In the genomic region with DNA sequence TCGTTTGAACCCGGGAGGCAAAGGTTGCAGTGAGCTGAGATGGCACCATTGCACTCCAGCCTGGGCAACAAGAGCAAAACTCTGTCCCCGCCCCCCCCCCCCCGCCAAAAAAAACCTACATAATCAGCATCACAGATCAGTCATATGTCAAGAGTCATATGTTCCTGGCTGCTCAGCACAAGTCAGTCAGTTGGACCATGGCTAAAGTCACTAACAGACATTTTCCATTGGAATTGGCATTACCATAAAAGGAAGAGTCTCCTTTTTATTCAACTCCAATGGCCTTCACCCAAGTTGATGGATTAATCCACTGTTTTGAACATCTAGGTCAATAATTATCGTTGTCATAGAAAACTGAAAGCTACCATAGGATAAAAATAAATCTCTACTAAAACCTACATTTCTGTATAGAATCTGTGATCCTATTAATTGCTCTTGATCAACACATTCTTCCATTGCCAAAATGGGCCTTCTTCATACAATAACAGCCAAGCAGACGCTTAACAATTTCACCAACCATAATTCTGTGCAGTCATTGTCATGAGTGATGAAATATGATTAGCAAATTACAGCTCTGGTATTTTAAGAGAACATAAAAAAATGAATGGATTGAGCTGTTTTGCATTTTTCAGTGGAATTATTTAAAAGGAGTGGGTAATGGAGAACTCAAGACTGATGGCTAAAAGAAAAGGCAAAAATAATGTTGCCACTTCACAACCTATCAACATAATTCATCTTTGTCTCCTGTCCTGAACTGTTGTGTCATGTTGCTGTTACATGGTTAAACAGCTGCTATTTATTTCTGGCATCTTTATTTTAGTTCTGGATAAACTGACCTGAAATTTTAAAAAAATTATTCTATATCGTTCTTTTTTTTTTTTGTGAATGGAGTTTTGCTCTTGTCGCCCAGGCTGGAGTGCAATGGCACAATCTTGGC, we compare ENCODE assay signal across 1 cellular context.
TF ChIP-seq lines count a peak whose summit lies in the region.

No MANE protein-coding gene starts in this region.

TF ChIP-seq in K562, 482 proteins besides CTCF, POLR2A, EP300 and RAD21 (continued from another document and continues in another):
- TF ChIP-seq, protein P1, sequence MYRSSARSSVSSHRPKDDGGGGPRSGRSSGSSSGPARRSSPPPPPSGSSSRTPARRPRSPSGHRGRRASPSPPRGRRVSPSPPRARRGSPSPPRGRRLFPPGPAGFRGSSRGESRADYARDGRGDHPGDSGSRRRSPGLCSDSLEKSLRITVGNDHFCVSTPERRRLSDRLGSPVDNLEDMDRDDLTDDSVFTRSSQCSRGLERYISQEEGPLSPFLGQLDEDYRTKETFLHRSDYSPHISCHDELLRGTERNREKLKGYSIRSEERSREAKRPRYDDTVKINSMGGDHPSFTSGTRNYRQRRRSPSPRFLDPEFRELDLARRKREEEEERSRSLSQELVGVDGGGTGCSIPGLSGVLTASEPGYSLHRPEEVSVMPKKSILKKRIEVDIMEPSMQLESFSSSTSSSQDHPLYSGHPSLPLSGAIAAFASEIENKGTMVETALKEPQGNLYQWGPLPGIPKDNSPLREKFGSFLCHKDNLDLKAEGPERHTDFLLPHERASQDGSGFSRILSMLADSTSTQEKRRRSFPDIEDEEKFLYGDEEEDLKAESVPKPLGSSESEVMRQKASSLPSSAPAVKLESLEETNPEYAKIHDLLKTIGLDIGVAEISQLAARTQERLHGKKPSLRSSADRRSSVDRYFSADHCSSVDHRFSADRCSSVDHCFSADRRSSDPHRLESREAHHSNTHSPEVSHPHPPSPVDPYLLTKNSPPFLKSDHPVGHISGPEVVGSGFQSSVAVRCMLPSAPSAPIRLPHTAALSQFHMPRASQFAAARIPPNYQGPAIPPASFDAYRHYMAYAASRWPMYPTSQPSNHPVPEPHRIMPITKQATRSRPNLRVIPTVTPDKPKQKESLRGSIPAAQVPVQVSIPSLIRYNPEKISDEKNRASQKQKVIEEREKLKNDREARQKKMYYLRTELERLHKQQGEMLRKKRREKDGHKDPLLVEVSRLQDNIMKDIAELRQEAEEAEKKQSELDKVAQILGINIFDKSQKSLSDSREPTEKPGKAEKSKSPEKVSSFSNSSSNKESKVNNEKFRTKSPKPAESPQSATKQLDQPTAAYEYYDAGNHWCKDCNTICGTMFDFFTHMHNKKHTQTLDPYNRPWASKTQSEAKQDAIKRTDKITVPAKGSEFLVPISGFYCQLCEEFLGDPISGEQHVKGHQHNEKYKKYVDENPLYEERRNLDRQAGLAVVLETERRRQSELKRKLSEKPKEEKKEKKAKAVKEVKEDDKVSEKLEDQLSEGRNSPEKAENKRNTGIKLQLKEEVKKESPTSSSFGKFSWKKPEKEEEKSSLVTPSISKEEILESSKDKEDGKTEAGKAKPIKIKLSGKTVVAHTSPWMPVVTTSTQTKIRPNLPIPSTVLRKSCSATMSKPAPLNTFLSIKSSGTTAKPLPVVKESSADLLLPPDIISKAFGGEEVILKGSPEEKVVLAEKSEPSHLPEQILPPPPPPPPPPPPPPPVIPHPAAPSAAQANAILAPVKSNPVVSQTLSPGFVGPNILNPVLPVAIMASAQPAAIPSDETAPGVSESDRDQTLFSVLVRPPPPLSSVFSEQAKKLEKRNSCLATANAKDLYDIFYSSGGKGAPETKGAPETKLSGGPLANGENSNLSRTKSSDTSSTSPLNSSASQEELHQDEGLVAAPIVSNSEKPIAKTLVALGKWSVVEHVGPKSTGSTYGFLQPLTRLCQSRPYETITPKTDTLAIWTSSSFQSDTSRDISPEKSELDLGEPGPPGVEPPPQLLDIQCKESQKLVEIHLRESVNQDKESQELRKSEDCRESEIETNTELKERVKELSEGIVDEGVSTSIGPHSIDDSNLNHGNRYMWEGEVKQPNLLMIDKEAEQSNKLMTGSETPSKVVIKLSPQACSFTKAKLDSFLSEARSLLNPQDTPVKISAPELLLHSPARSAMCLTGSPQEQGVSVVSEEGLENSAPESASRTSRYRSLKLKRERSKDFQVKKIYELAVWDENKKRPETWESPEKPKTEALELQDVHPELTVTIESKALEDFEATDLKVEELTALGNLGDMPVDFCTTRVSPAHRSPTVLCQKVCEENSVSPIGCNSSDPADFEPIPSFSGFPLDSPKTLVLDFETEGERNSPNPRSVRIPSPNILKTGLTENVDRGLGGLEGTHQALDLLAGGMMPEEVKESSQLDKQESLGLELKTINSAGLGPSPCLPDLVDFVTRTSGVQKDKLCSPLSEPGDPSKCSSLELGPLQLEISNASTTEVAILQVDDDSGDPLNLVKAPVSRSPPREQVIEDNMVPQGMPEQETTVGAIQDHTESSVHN (IDR thresholded peaks at IDR 0.05; ENCODE audit: borderline replicate concordance in 1 of 2, low read depth in 1 of 2), result no peak
- TF ChIP-seq RBM15 (IDR thresholded peaks at IDR 0.05; ENCODE audit: insufficient read depth, low read length), result no peak
- TF ChIP-seq ADNP (tag; IDR thresholded peaks at IDR 0.05), result 0 out of 2 replicates have a peak, but pooled peaks have one; percentile 10
- no peak for TF ChIP-seq JUND (IDR thresholded peaks at IDR 0.05; ENCODE audit: borderline replicate concordance, low read depth, low read length)
- TF ChIP-seq JUND (tag; IDR thresholded peaks at IDR 0.05; ENCODE audit: borderline replicate concordance, low read depth, low read length), result peak; percentile 21; the same call in 1 of the 3 replicates
- no peak for TF ChIP-seq ZNF311 (CRISPR knock-in tag; IDR thresholded peaks at IDR 0.05)
- no peak for TF ChIP-seq GABPB1 (CRISPR knock-in tag; IDR thresholded peaks at IDR 0.05)
- no peak for TF ChIP-seq NCOA1 (IDR thresholded peaks at IDR 0.05; ENCODE audit: low read depth)
- no peak for TF ChIP-seq NUFIP1 (IDR thresholded peaks at IDR 0.05; ENCODE audit: partially characterized antibody)
- TF ChIP-seq EHMT2 (IDR thresholded peaks at IDR 0.05), result no peak
- TF ChIP-seq PKNOX1 (IDR thresholded peaks at IDR 0.05), result peak; percentile 45; the same call in 1 of the 2 replicates
- no peak for TF ChIP-seq HMGN3 (IDR thresholded peaks at IDR 0.05; ENCODE audit: borderline replicate concordance, extremely low read depth, insufficient read length, low read depth, low read length)
- TF ChIP-seq BRCA1 (IDR thresholded peaks at IDR 0.05), result no peak
- no peak for TF ChIP-seq BRCA1 (CRISPR knock-in tag; IDR thresholded peaks at IDR 0.05)
- TF ChIP-seq, protein P2, sequence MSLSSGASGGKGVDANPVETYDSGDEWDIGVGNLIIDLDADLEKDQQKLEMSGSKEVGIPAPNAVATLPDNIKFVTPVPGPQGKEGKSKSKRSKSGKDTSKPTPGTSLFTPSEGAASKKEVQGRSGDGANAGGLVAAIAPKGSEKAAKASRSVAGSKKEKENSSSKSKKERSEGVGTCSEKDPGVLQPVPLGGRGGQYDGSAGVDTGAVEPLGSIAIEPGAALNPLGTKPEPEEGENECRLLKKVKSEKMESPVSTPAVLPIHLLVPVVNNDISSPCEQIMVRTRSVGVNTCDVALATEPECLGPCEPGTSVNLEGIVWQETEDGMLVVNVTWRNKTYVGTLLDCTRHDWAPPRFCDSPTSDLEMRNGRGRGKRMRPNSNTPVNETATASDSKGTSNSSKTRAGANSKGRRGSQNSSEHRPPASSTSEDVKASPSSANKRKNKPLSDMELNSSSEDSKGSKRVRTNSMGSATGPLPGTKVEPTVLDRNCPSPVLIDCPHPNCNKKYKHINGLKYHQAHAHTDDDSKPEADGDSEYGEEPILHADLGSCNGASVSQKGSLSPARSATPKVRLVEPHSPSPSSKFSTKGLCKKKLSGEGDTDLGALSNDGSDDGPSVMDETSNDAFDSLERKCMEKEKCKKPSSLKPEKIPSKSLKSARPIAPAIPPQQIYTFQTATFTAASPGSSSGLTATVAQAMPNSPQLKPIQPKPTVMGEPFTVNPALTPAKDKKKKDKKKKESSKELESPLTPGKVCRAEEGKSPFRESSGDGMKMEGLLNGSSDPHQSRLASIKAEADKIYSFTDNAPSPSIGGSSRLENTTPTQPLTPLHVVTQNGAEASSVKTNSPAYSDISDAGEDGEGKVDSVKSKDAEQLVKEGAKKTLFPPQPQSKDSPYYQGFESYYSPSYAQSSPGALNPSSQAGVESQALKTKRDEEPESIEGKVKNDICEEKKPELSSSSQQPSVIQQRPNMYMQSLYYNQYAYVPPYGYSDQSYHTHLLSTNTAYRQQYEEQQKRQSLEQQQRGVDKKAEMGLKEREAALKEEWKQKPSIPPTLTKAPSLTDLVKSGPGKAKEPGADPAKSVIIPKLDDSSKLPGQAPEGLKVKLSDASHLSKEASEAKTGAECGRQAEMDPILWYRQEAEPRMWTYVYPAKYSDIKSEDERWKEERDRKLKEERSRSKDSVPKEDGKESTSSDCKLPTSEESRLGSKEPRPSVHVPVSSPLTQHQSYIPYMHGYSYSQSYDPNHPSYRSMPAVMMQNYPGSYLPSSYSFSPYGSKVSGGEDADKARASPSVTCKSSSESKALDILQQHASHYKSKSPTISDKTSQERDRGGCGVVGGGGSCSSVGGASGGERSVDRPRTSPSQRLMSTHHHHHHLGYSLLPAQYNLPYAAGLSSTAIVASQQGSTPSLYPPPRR (CRISPR knock-in tag; IDR thresholded peaks at IDR 0.05; ENCODE audit: borderline replicate concordance), result no peak
- TF ChIP-seq NFE2 (IDR thresholded peaks at IDR 0.05; ENCODE audit: low read depth), result peak; percentile 53
- 0 out of 2 replicates have a peak, but pooled peaks have one; percentile 1 for TF ChIP-seq FOXJ2 (tag; IDR thresholded peaks at IDR 0.05)
- TF ChIP-seq ZNF174 (CRISPR knock-in tag; IDR thresholded peaks at IDR 0.05), result no peak
- TF ChIP-seq MAFK (IDR thresholded peaks at IDR 0.05; ENCODE audit: low read length), result peak; percentile 27; the same call in 1 of the 2 replicates
- TF ChIP-seq MTF1 (CRISPR knock-in tag; IDR thresholded peaks at IDR 0.05; ENCODE audit: borderline replicate concordance), result no peak
- TF ChIP-seq CREB3L1 (IDR thresholded peaks at IDR 0.05; ENCODE audit: borderline replicate concordance, low read depth), result no peak
- no peak for TF ChIP-seq ZBED1 (IDR thresholded peaks at IDR 0.05)
- TF ChIP-seq MCM5 (IDR thresholded peaks at IDR 0.05; ENCODE audit: low read depth), result no peak
- TF ChIP-seq L3MBTL2 (IDR thresholded peaks at IDR 0.05), result peak; percentile 60; the same call in 1 of the 2 replicates
- peak in 1 of 2 experiments; percentile 59; a peak in 1 of 4 replicates for TF ChIP-seq SRF (CRISPR knock-in tag; IDR thresholded peaks at IDR 0.05)
- TF ChIP-seq, protein P3, sequence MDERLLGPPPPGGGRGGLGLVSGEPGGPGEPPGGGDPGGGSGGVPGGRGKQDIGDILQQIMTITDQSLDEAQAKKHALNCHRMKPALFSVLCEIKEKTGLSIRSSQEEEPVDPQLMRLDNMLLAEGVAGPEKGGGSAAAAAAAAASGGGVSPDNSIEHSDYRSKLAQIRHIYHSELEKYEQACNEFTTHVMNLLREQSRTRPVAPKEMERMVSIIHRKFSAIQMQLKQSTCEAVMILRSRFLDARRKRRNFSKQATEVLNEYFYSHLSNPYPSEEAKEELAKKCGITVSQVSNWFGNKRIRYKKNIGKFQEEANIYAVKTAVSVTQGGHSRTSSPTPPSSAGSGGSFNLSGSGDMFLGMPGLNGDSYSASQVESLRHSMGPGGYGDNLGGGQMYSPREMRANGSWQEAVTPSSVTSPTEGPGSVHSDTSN (CRISPR knock-in tag; IDR thresholded peaks at IDR 0.05; ENCODE audit: low read depth), result no peak
- TF ChIP-seq, protein P3 (tag; conservative IDR thresholded peaks at IDR 0.05; ENCODE audit: low read depth), result peak; percentile 82
- 0 out of 2 replicates have a peak, but pooled peaks have one; percentile 32 for TF ChIP-seq DPF2 (IDR thresholded peaks at IDR 0.05)
- TF ChIP-seq ZBTB11 (CRISPR knock-in tag; IDR thresholded peaks at IDR 0.05), result no peak
- no peak for TF ChIP-seq EP400 (IDR thresholded peaks at IDR 0.05)
